Comparison of ENCODE assay signal across 17 cellular contexts in the genomic region with DNA sequence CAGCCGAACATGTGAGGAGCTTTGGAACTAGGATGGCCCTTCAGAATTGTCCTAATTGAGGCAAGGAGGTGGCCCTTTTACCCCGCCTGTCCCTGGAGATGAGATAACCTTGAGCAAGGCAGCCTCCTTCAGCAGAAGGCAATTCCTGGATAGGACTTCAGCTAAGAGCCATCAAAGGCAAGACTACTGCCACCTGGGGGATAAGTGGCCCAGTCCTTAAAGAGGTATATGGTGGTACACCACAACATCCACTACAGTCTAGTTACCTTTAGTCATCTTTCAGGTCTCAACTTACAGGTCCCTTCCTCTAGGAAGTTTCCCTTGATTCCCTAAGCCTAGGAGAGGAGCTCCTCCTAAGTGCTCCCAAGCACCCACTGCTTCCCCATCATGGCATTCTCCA.
"Had no signal": no experiment of that assay in that cellular context is flagged by ENCODE, and none has a peak within 500 bp of the region (broad histone marks: within the 10 kb centered on the region; RNA-seq: fewer than 3 reads in every experiment).

No MANE protein-coding gene starts in this region.

- H3K4me1 ChIP-seq: sigmoid colon, uterus had no signal

- H3K79me2 ChIP-seq: hepatocyte had no signal

- H3K4me2 ChIP-seq: hepatocyte had no signal

- H2AFZ ChIP-seq: hepatocyte had no signal

- H3K4me3 ChIP-seq: hepatocyte, mucosa of descending colon, sigmoid colon, skin epidermis, suprapubic skin, thyroid gland, upper lobe of left lung, uterus had no signal

- H3K36me3 ChIP-seq: sigmoid colon, suprapubic skin, thyroid gland, upper lobe of left lung, uterus had no signal

- DNase-seq: effector memory CD8-positive, alpha-beta T cell; foreskin keratinocyte; kidney glomerular epithelial cell; mucosa of descending colon; naive thymus-derived CD8-positive, alpha-beta T cell; posterior cingulate gyrus; sigmoid colon; stimulated activated CD4-positive, alpha-beta T cell treated with anti-CD3 and anti-CD28 coated beads, Interleukin-2, amount 100 ng/mL, for 24 hours; stimulated activated CD4-positive, alpha-beta T cell treated with anti-CD3 and anti-CD28 coated beads, Interleukin-4, amount 100 ng/mL, for 4 hours; stimulated activated naive CD4-positive, alpha-beta T cell; thyroid gland; upper lobe of left lung; uterus had no signal

- H3K27me3 ChIP-seq: foreskin keratinocyte, hepatocyte, sigmoid colon, suprapubic skin, thyroid gland, upper lobe of left lung, uterus had no signal

- ATAC-seq: effector memory CD8-positive, alpha-beta T cell; mucosa of descending colon; naive thymus-derived CD8-positive, alpha-beta T cell had no signal

- H3K36me3 Mint-ChIP-seq: naive thymus-derived CD8-positive, alpha-beta T cell had no signal

- H3K9me3 ChIP-seq: mucosa of descending colon, sigmoid colon, suprapubic skin, thyroid gland, upper lobe of left lung, uterus had no signal

- H3K27ac ChIP-seq: foreskin keratinocyte, hepatocyte, sigmoid colon, skin epidermis, suprapubic skin, thyroid gland, upper lobe of left lung, uterus had no signal

- H3K27ac Mint-ChIP-seq: effector memory CD8-positive, alpha-beta T cell had no signal

- H3K4me3 Mint-ChIP-seq: effector memory CD8-positive, alpha-beta T cell; naive thymus-derived CD8-positive, alpha-beta T cell; neural crest cell had no signal
